In genomic region chr9:3080951-3081350, GRCh38 we compare ENCODE assay signal across 2 cellular contexts.
TF ChIP-seq lines count a peak whose summit lies in the region.

No MANE protein-coding gene starts in this region.

TF ChIP-seq in SK-N-SH, 30 proteins besides CTCF, POLR2A, EP300 and RAD21 (continued from another document):
- TF ChIP-seq IRF3 (IDR thresholded peaks at IDR 0.05; ENCODE audit: low read depth, low read length) (no peak), ELF1 (IDR thresholded peaks at IDR 0.05) (no peak), FOXJ3 (CRISPR knock-in tag; IDR thresholded peaks at IDR 0.05) (no peak), FOXM1 (IDR thresholded peaks at IDR 0.05; ENCODE audit: low read depth) (no peak), EZH2phosphoT487 (IDR thresholded peaks at IDR 0.05; ENCODE audit: borderline replicate concordance, low read depth) (no peak)
- TF ChIP-seq, protein P1, sequence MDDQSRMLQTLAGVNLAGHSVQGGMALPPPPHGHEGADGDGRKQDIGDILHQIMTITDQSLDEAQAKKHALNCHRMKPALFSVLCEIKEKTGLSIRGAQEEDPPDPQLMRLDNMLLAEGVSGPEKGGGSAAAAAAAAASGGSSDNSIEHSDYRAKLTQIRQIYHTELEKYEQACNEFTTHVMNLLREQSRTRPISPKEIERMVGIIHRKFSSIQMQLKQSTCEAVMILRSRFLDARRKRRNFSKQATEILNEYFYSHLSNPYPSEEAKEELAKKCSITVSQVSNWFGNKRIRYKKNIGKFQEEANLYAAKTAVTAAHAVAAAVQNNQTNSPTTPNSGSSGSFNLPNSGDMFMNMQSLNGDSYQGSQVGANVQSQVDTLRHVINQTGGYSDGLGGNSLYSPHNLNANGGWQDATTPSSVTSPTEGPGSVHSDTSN (IDR thresholded peaks at IDR 0.05), result no peak

TF ChIP-seq in SK-N-SH treated with all-trans-retinoic acid at 6 μM for 48 hours, 23 proteins besides CTCF, POLR2A, EP300 and RAD21 (continued from another document):
- TF ChIP-seq CREB5 (CRISPR knock-in tag; IDR thresholded peaks at IDR 0.05; ENCODE audit: low read depth) (no peak), GLIS3 (CRISPR knock-in tag; IDR thresholded peaks at IDR 0.05) (no peak), CSDC2 (CRISPR knock-in tag; IDR thresholded peaks at IDR 0.05) (no peak), OSR1 (CRISPR knock-in tag; IDR thresholded peaks at IDR 0.05) (no peak), PPARA (CRISPR knock-in tag; IDR thresholded peaks at IDR 0.05; ENCODE audit: borderline replicate concordance) (no peak), ZNF70 (CRISPR knock-in tag; IDR thresholded peaks at IDR 0.05) (no peak), ZFP30 (CRISPR knock-in tag; IDR thresholded peaks at IDR 0.05) (no peak)
TF ChIP-seq in SK-N-SH treated with all-trans-retinoic acid at 6 μM for 48 hours: peak in this region for 0.
